ENCODE assay signal across 24 cellular contexts in the genomic region with DNA sequence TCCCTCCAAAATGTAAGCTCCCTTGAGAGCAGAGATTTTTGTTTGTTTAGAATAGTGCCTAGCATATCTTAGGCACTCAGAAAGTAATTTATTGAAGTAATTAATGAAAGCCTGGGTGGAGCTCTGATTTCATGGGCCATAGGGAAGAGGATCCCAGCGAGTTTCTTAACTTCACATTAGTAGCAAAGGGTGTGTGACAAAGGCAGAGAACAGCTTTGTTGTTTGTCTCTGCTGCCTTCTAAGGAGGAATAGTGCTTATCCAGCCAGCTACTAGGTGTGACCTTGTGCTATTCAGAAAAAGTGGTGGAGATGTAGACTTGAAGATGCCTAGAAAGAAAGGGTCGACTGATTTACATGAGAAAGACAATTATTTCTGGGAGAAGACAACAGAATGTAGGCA.
"Had no signal": no experiment of that assay in that cellular context is flagged by ENCODE, and none has a peak within 500 bp of the region (broad histone marks: within the 10 kb centered on the region; RNA-seq: fewer than 3 reads in every experiment).

No MANE protein-coding gene starts in this region.

- H3K27me3 ChIP-seq: adrenal gland, body of pancreas, colonic mucosa, dorsolateral prefrontal cortex, ovary, sigmoid colon, upper lobe of left lung had no signal

- H3K9me3 Mint-ChIP-seq: activated naive CD4-positive, alpha-beta T cell treated with anti-CD3 and anti-CD28 coated beads for 36 hours; activated naive CD8-positive, alpha-beta T cell treated with anti-CD3 and anti-CD28 coated beads for 36 hours; effector memory CD8-positive, alpha-beta T cell; naive thymus-derived CD4-positive, alpha-beta T cell; stimulated activated memory B cell treated with anti-CD40 and anti-IgM and Interleukin-4, amounts not matched to agents 10 μg/mL and 1 μg/mL and 100 μg/mL, for 72 hours; stimulated activated naive CD8-positive, alpha-beta T cell treated with anti-CD3 and anti-CD28 coated beads, Interleukin-15, amount 100 ng/mL, for 72 hours had no signal

- H3K4me3 Mint-ChIP-seq: activated naive CD4-positive, alpha-beta T cell treated with anti-CD3 and anti-CD28 coated beads for 36 hours; activated naive CD8-positive, alpha-beta T cell treated with anti-CD3 and anti-CD28 coated beads for 36 hours; effector memory CD8-positive, alpha-beta T cell; stimulated activated memory B cell treated with anti-CD40 and anti-IgM and Interleukin-4, amounts not matched to agents 10 μg/mL and 1 μg/mL and 100 μg/mL, for 72 hours; stimulated activated naive CD8-positive, alpha-beta T cell treated with anti-CD3 and anti-CD28 coated beads, Interleukin-15, amount 100 ng/mL, for 72 hours had no signal

- H3K27ac ChIP-seq: body of pancreas, colonic mucosa, ovary had no signal

- DNase-seq: activated CD4-positive, alpha-beta T cell treated with anti-CD3 and anti-CD28 coated beads, Interleukin-2, amount 50 U/mL, for 4 hours; activated CD8-positive, alpha-beta memory T cell treated with anti-CD3 and anti-CD28 coated beads for 24 hours; activated effector memory CD4-positive, alpha-beta T cell treated with anti-CD3 and anti-CD28 coated beads, Interleukin-2, amount 50 U/mL, for 16 hours; activated naive CD4-positive, alpha-beta T cell treated with anti-CD3 and anti-CD28 coated beads for 36 hours; activated naive CD8-positive, alpha-beta T cell treated with anti-CD3 and anti-CD28 coated beads for 36 hours; colonic mucosa; effector memory CD8-positive, alpha-beta T cell; foreskin fibroblast; naive thymus-derived CD4-positive, alpha-beta T cell; ovary; retina; stimulated activated CD4-positive, alpha-beta T cell treated with anti-CD3 and anti-CD28 coated beads, Interleukin-1b, Interleukin-23, amount 100 ng/mL, for 48 hours; stimulated activated CD4-positive, alpha-beta T cell treated with anti-CD3 and anti-CD28 coated beads, Interleukin-4, amount 100 ng/mL, for 4 hours; stimulated activated CD8-positive, alpha-beta memory T cell treated with anti-CD3 and anti-CD28 coated beads, Interleukin-4, amount 100 ng/mL, for 48 hours; stimulated activated naive CD8-positive, alpha-beta T cell treated with anti-CD3 and anti-CD28 coated beads, Interleukin-15, amount 100 ng/mL, for 72 hours; T-helper 9 cell had no signal

- H3K36me3 ChIP-seq: adrenal gland, colonic mucosa, ovary, sigmoid colon, upper lobe of left lung had no signal

- H3K4me2 ChIP-seq: smooth muscle cell had no signal

- ATAC-seq: body of pancreas; effector memory CD8-positive, alpha-beta T cell; naive thymus-derived CD4-positive, alpha-beta T cell; stimulated activated memory B cell treated with anti-CD40 and anti-IgM and Interleukin-4, amounts not matched to agents 10 μg/mL and 1 μg/mL and 100 μg/mL, for 72 hours; stimulated activated naive CD8-positive, alpha-beta T cell treated with anti-CD3 and anti-CD28 coated beads, Interleukin-15, amount 100 ng/mL, for 72 hours had no signal

- H3K9me3 ChIP-seq: adrenal gland, body of pancreas, colonic mucosa, ovary, sigmoid colon, upper lobe of left lung had no signal

- H3K36me3 Mint-ChIP-seq: stimulated activated memory B cell treated with anti-CD40 and anti-IgM and Interleukin-4, amounts not matched to agents 10 μg/mL and 1 μg/mL and 100 μg/mL, for 72 hours had no signal

- H3K27me3 Mint-ChIP-seq: activated naive CD8-positive, alpha-beta T cell treated with anti-CD3 and anti-CD28 coated beads for 36 hours; effector memory CD8-positive, alpha-beta T cell; naive thymus-derived CD4-positive, alpha-beta T cell; progenitor cell of endocrine pancreas; stimulated activated memory B cell treated with anti-CD40 and anti-IgM and Interleukin-4, amounts not matched to agents 10 μg/mL and 1 μg/mL and 100 μg/mL, for 72 hours; stimulated activated naive CD8-positive, alpha-beta T cell treated with anti-CD3 and anti-CD28 coated beads, Interleukin-15, amount 100 ng/mL, for 72 hours had no signal

- H3K4me3 ChIP-seq: adrenal gland, body of pancreas, colonic mucosa, dorsolateral prefrontal cortex, ovary, sigmoid colon, smooth muscle cell, upper lobe of left lung had no signal

- H3K27ac Mint-ChIP-seq: activated naive CD4-positive, alpha-beta T cell treated with anti-CD3 and anti-CD28 coated beads for 36 hours; activated naive CD8-positive, alpha-beta T cell treated with anti-CD3 and anti-CD28 coated beads for 36 hours; effector memory CD8-positive, alpha-beta T cell; progenitor cell of endocrine pancreas; stimulated activated memory B cell treated with anti-CD40 and anti-IgM and Interleukin-4, amounts not matched to agents 10 μg/mL and 1 μg/mL and 100 μg/mL, for 72 hours; stimulated activated naive CD8-positive, alpha-beta T cell treated with anti-CD3 and anti-CD28 coated beads, Interleukin-15, amount 100 ng/mL, for 72 hours had no signal
